Comparison of ENCODE assay signal across 2 cellular contexts in the genomic region with DNA sequence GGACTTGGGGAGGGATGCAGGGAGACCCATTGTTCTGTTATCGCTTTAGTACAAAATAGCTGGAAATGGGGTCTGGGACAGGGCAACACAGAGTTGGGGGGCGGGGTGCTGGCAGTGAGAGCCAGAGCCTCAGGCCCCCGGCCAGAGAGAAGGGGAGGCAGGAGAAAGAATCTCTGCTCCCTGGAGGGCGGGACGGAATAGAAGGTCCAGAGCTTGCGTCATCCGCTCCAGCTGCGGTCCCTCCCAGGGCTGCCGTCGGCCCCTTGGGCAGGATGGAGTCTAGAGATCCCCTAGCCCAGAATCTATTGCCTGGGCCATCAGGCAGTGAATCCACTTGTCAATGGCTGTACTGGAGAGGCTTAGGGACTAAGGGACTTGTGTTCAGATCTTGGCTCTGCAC.
TF ChIP-seq lines count a peak whose summit lies in the region.

No MANE protein-coding gene starts in this region.

TF ChIP-seq in H1, 55 proteins besides CTCF, POLR2A, EP300 and RAD21:
- TF ChIP-seq TAF1 (IDR thresholded peaks at IDR 0.05; ENCODE audit: low read depth, low read length) (no peak), CREB1 (IDR thresholded peaks at IDR 0.05) (no peak), SIN3A (conservative IDR thresholded peaks at IDR 0.05 in 1 of 2, IDR thresholded peaks at IDR 0.05 in 1 of 2; ENCODE audit: low read depth in 1 of 2, low read length in 2 of 2) (no peak), TBP (IDR thresholded peaks at IDR 0.05; ENCODE audit: low read depth, low read length) (no peak), CEBPB (IDR thresholded peaks at IDR 0.05; ENCODE audit: low read depth, low read length) (peak; percentile 50; the same call in 1 of the 2 replicates)
- TF ChIP-seq, protein P1, sequence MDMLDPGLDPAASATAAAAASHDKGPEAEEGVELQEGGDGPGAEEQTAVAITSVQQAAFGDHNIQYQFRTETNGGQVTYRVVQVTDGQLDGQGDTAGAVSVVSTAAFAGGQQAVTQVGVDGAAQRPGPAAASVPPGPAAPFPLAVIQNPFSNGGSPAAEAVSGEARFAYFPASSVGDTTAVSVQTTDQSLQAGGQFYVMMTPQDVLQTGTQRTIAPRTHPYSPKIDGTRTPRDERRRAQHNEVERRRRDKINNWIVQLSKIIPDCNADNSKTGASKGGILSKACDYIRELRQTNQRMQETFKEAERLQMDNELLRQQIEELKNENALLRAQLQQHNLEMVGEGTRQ (IDR thresholded peaks at IDR 0.05; ENCODE audit: low read length), result no peak

TF ChIP-seq in neural cell, 6 proteins besides CTCF, POLR2A, EP300 and RAD21:
- TF ChIP-seq MXI1 (conservative IDR thresholded peaks at IDR 0.05; ENCODE audit: poor library complexity, severe bottlenecking), result no peak
